33 cellular contexts compared by ENCODE assay signal in the genomic region with DNA sequence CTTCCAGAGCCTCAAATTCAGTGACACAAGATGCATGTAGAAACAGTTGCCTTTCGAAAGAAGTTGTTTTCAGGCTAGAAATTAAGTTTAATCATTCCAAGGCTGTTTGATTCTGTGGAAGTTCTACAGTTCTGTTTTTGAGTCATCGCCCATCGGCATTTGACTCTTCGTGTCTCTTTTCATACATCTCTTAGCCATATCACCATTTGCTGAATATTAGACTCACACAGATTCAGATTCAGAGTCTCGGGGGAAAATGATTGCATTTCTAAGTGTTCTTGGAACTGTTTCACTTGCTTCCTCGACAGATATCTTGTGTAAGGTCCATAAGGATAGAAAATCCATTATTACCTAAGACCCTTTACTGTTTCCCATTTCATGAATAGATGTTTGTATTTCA.
"Had no signal": no experiment of that assay in that cellular context is flagged by ENCODE, and none has a peak within 500 bp of the region (broad histone marks: within the 10 kb centered on the region; RNA-seq: fewer than 3 reads in every experiment).

No MANE protein-coding gene starts in this region.

- H3K9me3 ChIP-seq: esophagus muscularis mucosa, ovary, sigmoid colon, stomach, tibial nerve had no signal

- H3K27ac ChIP-seq: esophagus muscularis mucosa, ovary, sigmoid colon, stomach, VCaP had no signal

- ATAC-seq: activated naive CD4-positive, alpha-beta T cell treated with anti-CD3 and anti-CD28 coated beads, Interleukin-2, amount 50 U/mL, for 72 hours; activated T-helper 17 cell treated with anti-CD3 and anti-CD28 coated beads, Interleukin-2, amount 50 U/mL, for 72 hours; stimulated activated naive B cell treated with anti-CD40 and anti-IgM and Interleukin-4, amounts not matched to agents 10 μg/mL and 1 μg/mL and 100 μg/mL, for 72 hours had no signal

- H3K27me3 ChIP-seq: esophagus muscularis mucosa, ovary, sigmoid colon, stomach, tibial nerve had no signal

- H3K27me3 Mint-ChIP-seq: activated CD4-positive, alpha-beta memory T cell treated with anti-CD3 and anti-CD28 coated beads for 36 hours; activated T-helper 17 cell treated with anti-CD3 and anti-CD28 coated beads, Interleukin-2, amount 50 U/mL, for 72 hours; memory B cell; progenitor cell of endocrine pancreas; stimulated activated naive B cell treated with anti-CD40 and anti-IgM and Interleukin-4, amounts not matched to agents 10 μg/mL and 1 μg/mL and 100 μg/mL, for 72 hours had no signal

- H3K4me2 ChIP-seq: smooth muscle cell had no signal

- H3K27ac Mint-ChIP-seq: activated CD4-positive, alpha-beta memory T cell treated with anti-CD3 and anti-CD28 coated beads for 36 hours; activated naive CD4-positive, alpha-beta T cell treated with anti-CD3 and anti-CD28 coated beads, Interleukin-2, amount 50 U/mL, for 72 hours; activated T-helper 17 cell treated with anti-CD3 and anti-CD28 coated beads, Interleukin-2, amount 50 U/mL, for 72 hours; immature natural killer cell; memory B cell; naive thymus-derived CD4-positive, alpha-beta T cell; progenitor cell of endocrine pancreas; stimulated activated naive B cell treated with anti-CD40 and anti-IgM and Interleukin-4, amounts not matched to agents 10 μg/mL and 1 μg/mL and 100 μg/mL, for 72 hours; T-helper 1 cell treated with Interleukin-12 subunit alpha and Interleukin-12 subunit beta and Interleukin-4 antibody, amounts not matched to agents 30 μg/mL and 1 μg/mL, for 36 hours had no signal

- DNase-seq: activated CD4-positive, alpha-beta memory T cell treated with anti-CD3 and anti-CD28 coated beads for 36 hours; activated CD4-positive, alpha-beta T cell treated with anti-CD3 and anti-CD28 coated beads for 4 hours; activated CD8-positive, alpha-beta memory T cell treated with anti-CD3 and anti-CD28 coated beads, Interleukin-2, amount 50 U/mL, for 4 hours; activated gamma-delta T cell treated with Interleukin-2 at 50 U/mL for 16 hours; activated T-cell treated with anti-CD3 and anti-CD28 coated beads, Interleukin-2, amount 50 U/mL, for 1 hour; dermis blood vessel endothelial cell; effector CD4-positive, alpha-beta T cell; foreskin fibroblast; head of caudate nucleus; hippocampal formation; immature natural killer cell; midbrain; naive thymus-derived CD4-positive, alpha-beta T cell; ovary; retina; sigmoid colon; stimulated activated CD4-positive, alpha-beta T cell treated with anti-CD3 and anti-CD28 coated beads, Interleukin-1b, Interleukin-23, amount 100 ng/mL, for 48 hours; stimulated activated CD4-positive, alpha-beta T cell treated with anti-CD3 and anti-CD28 coated beads, Interleukin-4, amount 100 ng/mL, for 4 hours; stimulated activated CD8-positive, alpha-beta memory T cell treated with anti-CD3 and anti-CD28 coated beads, Interleukin-4, amount 100 ng/mL, for 48 hours; stimulated activated naive B cell treated with anti-CD40 and anti-IgM and Interleukin-4, amounts not matched to agents 10 μg/mL and 1 μg/mL and 100 μg/mL, for 72 hours; stomach; T-helper 9 cell had no signal

- H3K36me3 Mint-ChIP-seq: activated CD4-positive, alpha-beta memory T cell treated with anti-CD3 and anti-CD28 coated beads for 36 hours; activated naive CD4-positive, alpha-beta T cell treated with anti-CD3 and anti-CD28 coated beads, Interleukin-2, amount 50 U/mL, for 72 hours; immature natural killer cell; memory B cell; stimulated activated naive B cell treated with anti-CD40 and anti-IgM and Interleukin-4, amounts not matched to agents 10 μg/mL and 1 μg/mL and 100 μg/mL, for 72 hours had no signal

- H3K9me3 Mint-ChIP-seq: activated CD4-positive, alpha-beta memory T cell treated with anti-CD3 and anti-CD28 coated beads for 36 hours; activated naive CD4-positive, alpha-beta T cell treated with anti-CD3 and anti-CD28 coated beads, Interleukin-2, amount 50 U/mL, for 72 hours; activated T-helper 17 cell treated with anti-CD3 and anti-CD28 coated beads, Interleukin-2, amount 50 U/mL, for 72 hours; immature natural killer cell; memory B cell; naive thymus-derived CD4-positive, alpha-beta T cell; stimulated activated naive B cell treated with anti-CD40 and anti-IgM and Interleukin-4, amounts not matched to agents 10 μg/mL and 1 μg/mL and 100 μg/mL, for 72 hours; T-helper 1 cell treated with Interleukin-12 subunit alpha and Interleukin-12 subunit beta and Interleukin-4 antibody, amounts not matched to agents 30 μg/mL and 1 μg/mL, for 36 hours had no signal

- FAIRE-seq: colon, TTC549 had no signal

- H3K4me3 ChIP-seq: esophagus muscularis mucosa, ovary, sigmoid colon, smooth muscle cell, stomach, tibial nerve had no signal

- H3K36me3 ChIP-seq: esophagus muscularis mucosa, ovary, sigmoid colon, stomach, tibial nerve had no signal

- H3K4me3 Mint-ChIP-seq: activated CD4-positive, alpha-beta memory T cell treated with anti-CD3 and anti-CD28 coated beads for 36 hours; activated T-helper 17 cell treated with anti-CD3 and anti-CD28 coated beads, Interleukin-2, amount 50 U/mL, for 72 hours; immature natural killer cell; memory B cell; naive thymus-derived CD4-positive, alpha-beta T cell; stimulated activated naive B cell treated with anti-CD40 and anti-IgM and Interleukin-4, amounts not matched to agents 10 μg/mL and 1 μg/mL and 100 μg/mL, for 72 hours; T-helper 1 cell treated with Interleukin-12 subunit alpha and Interleukin-12 subunit beta and Interleukin-4 antibody, amounts not matched to agents 30 μg/mL and 1 μg/mL, for 36 hours had no signal
